In genomic region chr7:19491821-19492452, GRCh38 we compare ENCODE assay signal across 8 cellular contexts.
DNase-seq lines count a peak whose midpoint lies in the region; ATAC-seq and TF ChIP-seq lines count a peak whose summit lies in the region.

No MANE protein-coding gene starts in this region.

- TF ChIP-seq CTCF in VCaP (conservative IDR thresholded peaks at IDR 0.05) = peak; percentile 77

- POLR2A ChIA-PET in activated CD4-positive, alpha-beta memory T cell treated with anti-CD3 and anti-CD28 coated beads, Interleukin-2, amount 10 ng/mL, durations not matched to agents 7 days and 5 days (lab: Charles Lee) = no interaction called here

- no peaks in the 10 kb centered on the region for H3K36me3 Mint-ChIP-seq in activated CD4-positive, alpha-beta memory T cell treated with anti-CD3 and anti-CD28 coated beads, Interleukin-2, amount 10 ng/mL, durations not matched to agents 7 days and 5 days (ENCODE audit: low read depth)

- no peak overlapping the region for H3K27ac ChIP-seq in VCaP

- DNase-seq in AG08395 (ENCODE audit: low spot score) = peak; percentile 17
- peak; percentile 17 for DNase-seq in HS-27A (ENCODE audit: low read depth)
- peak; percentile 26 for DNase-seq in left kidney (ENCODE audit: low read depth, low spot score)
- DNase-seq in activated CD4-positive, alpha-beta memory T cell treated with anti-CD3 and anti-CD28 coated beads, Interleukin-2, amount 10 ng/mL, durations not matched to agents 7 days and 5 days = no peak
- no peak for DNase-seq in NCI-H1048 (lab: John Stamatoyannopoulos, UW)

- ATAC-seq in GM18505 (IDR thresholded peaks at IDR 0.05; ENCODE audit: unreplicated experiment) (peak; percentile 69), GM21528 (IDR thresholded peaks at IDR 0.05; ENCODE audit: low FRiP score, unreplicated experiment) (no peak)

- H3K9me3 Mint-ChIP-seq in activated CD4-positive, alpha-beta memory T cell treated with anti-CD3 and anti-CD28 coated beads, Interleukin-2, amount 10 ng/mL, durations not matched to agents 7 days and 5 days = peaks cover 6% of the 10 kb centered on the region

- no peaks in the 10 kb centered on the region for H3K4me1 Mint-ChIP-seq in activated CD4-positive, alpha-beta memory T cell treated with anti-CD3 and anti-CD28 coated beads, Interleukin-2, amount 10 ng/mL, durations not matched to agents 7 days and 5 days

- H3K4me3 Mint-ChIP-seq in activated CD4-positive, alpha-beta memory T cell treated with anti-CD3 and anti-CD28 coated beads, Interleukin-2, amount 10 ng/mL, durations not matched to agents 7 days and 5 days = no peak overlapping the region

- CTCF ChIA-PET in activated CD4-positive, alpha-beta memory T cell treated with anti-CD3 and anti-CD28 coated beads, Interleukin-2, amount 10 ng/mL, durations not matched to agents 7 days and 5 days (lab: Charles Lee) = interaction anchor here (0.6 to 1.3 kb wide), 8 partner anchors 14 to 879 kb away, joined by 3 to 6 read pairs (median 4); no protein-coding TSS in a partner anchor

- no peak for TF ChIP-seq POLR2A in GM18505 (IDR thresholded peaks at IDR 0.05; ENCODE audit: borderline replicate concordance, extremely low read depth, insufficient read depth, insufficient read length)

- H3K27me3 Mint-ChIP-seq in activated CD4-positive, alpha-beta memory T cell treated with anti-CD3 and anti-CD28 coated beads, Interleukin-2, amount 10 ng/mL, durations not matched to agents 7 days and 5 days = no peaks in the 10 kb centered on the region

- H3K27ac Mint-ChIP-seq in activated CD4-positive, alpha-beta memory T cell treated with anti-CD3 and anti-CD28 coated beads, Interleukin-2, amount 10 ng/mL, durations not matched to agents 7 days and 5 days = no peak overlapping the region

Comparison
In these comparisons a context has a peak if more than half of its experiments do, and no peak if none do; other contexts are left out.
1. DNase-seq: peak in AG08395 (single experiment), HS-27A (single experiment) and left kidney (single experiment); none in activated CD4-positive, alpha-beta memory T cell treated with anti-CD3 and anti-CD28 coated beads, Interleukin-2, amount 10 ng/mL, durations not matched to agents 7 days and 5 days (single experiment) and NCI-H1048 (single experiment).